Comparison of ENCODE assay signal across 8 cellular contexts in genomic region chr2:97995026-97995733, GRCh38. TPM values are rescaled to one million over a fixed set of nuclear protein-coding genes. Genes with fewer than 3 reads are reported as not detected.
DNase-seq lines count a peak whose midpoint lies in the region; ATAC-seq and TF ChIP-seq lines count a peak whose summit lies in the region.

No MANE protein-coding gene starts in this region.

- peak overlapping the region; percentile 90 to 100 (median 97) for H3K4me3 Mint-ChIP-seq in CD4-positive, alpha-beta memory T cell

- H3K27me3 Mint-ChIP-seq in CD4-positive, alpha-beta memory T cell: no peaks in the 10 kb centered on the region

- peaks cover 0 to 2% of the 10 kb centered on the region in 2 donors for H3K36me3 Mint-ChIP-seq in CD4-positive, alpha-beta memory T cell

- peak overlapping the region; percentile 84 to 98 (median 94) for H3K27ac Mint-ChIP-seq in CD4-positive, alpha-beta memory T cell

- POLR2A ChIA-PET in CD4-positive, alpha-beta memory T cell (lab: Charles Lee; ENCODE audit: partially characterized antibody): interaction anchor here (0.6 to 1.4 kb wide), 3 partner anchors 11 to 1137 kb away, joined by 3 read pairs; no protein-coding TSS in a partner anchor

- H3K27ac ChIP-seq in CD4-positive, alpha-beta memory T cell (ENCODE audit: low read depth, low read length): peak overlapping the region; percentile 89
- H3K27ac ChIP-seq in heart left ventricle (peak overlapping the region; percentile 90 to 98 (median 97)), prostate gland (peak overlapping the region; percentile 93 to 95), vagina (peak overlapping the region; percentile 97)

- no peaks in the 10 kb centered on the region for H3K9me3 ChIP-seq in CD4-positive, alpha-beta memory T cell (ENCODE audit: control insufficient read depth in 1 of 2, low read length in 2 of 2)
- H3K9me3 ChIP-seq in heart left ventricle: no peaks in the 10 kb centered on the region
- no peaks in the 10 kb centered on the region for H3K9me3 ChIP-seq in prostate gland
- no peaks in the 10 kb centered on the region for H3K9me3 ChIP-seq in vagina

- TF ChIP-seq CTCF in heart left ventricle (IDR thresholded peaks at IDR 0.05) (peak in 1 of 12 donors; percentile 13), prostate gland (IDR thresholded peaks at IDR 0.05) (no peak), vagina (IDR thresholded peaks at IDR 0.05) (no peak)

- WGBS in heart left ventricle, 4 donors: 0 to 1% (median 0%) methylated on average over 32 to 81 of the region's 81 CpGs
- WGBS in prostate gland: under 1% methylated on average over 66 of the region's 81 CpGs

- H3K4me1 ChIP-seq in CD4-positive, alpha-beta memory T cell (ENCODE audit: insufficient read depth, low read length): peaks cover 41% of the 10 kb centered on the region
- H3K4me1 ChIP-seq in heart left ventricle (peaks cover 3 to 53% (median 34%) of the 10 kb centered on the region in 12 donors), prostate gland (replicated peaks) (no peaks in the 10 kb centered on the region), vagina (peaks cover 38% of the 10 kb centered on the region)

- no peaks in the 10 kb centered on the region for H3K27me3 ChIP-seq in CD4-positive, alpha-beta memory T cell (ENCODE audit: insufficient read depth, low read length)
- H3K27me3 ChIP-seq in heart left ventricle (no peaks in the 10 kb centered on the region), prostate gland (replicated peaks; ENCODE audit: insufficient read depth) (no peaks in the 10 kb centered on the region), vagina (no peaks in the 10 kb centered on the region)

- ATAC-seq in GM19372 (IDR thresholded peaks at IDR 0.05; ENCODE audit: low read depth, unreplicated experiment): peak; percentile 36
- peak; percentile 31 for ATAC-seq in HG03460 (IDR thresholded peaks at IDR 0.05; ENCODE audit: unreplicated experiment)
- peak in 3 of 4 donors; percentile 1 to 62 (median 60) for ATAC-seq in heart left ventricle

- peaks cover 29 to 52% (median 38%) of the 10 kb centered on the region in 4 donors for H3K4me1 Mint-ChIP-seq in CD4-positive, alpha-beta memory T cell

- DNase-seq in CD4-positive, alpha-beta memory T cell: peak; percentile 63 to 77 (median 66)
- DNase-seq in SIG-M5 (lab: John Stamatoyannopoulos, UW) (peak; percentile 58), heart left ventricle (peak; percentile 50 to 76 (median 53)), prostate gland (ENCODE audit: low spot score) (peak; percentile 31), vagina (ENCODE audit: extremely low spot score in 2 of 2) (no peak)
- peak; percentile 54 for DNase-seq in activated naive CD4-positive, alpha-beta T cell treated with Interleukin-2 at 50 U/mL for 16 hours

- no peaks in the 10 kb centered on the region for H3K36me3 ChIP-seq in CD4-positive, alpha-beta memory T cell (ENCODE audit: insufficient read depth, low read length)
- H3K36me3 ChIP-seq in heart left ventricle (no peaks in the 10 kb centered on the region), prostate gland (no peaks in the 10 kb centered on the region), vagina (no peaks in the 10 kb centered on the region)

- H3K9me3 Mint-ChIP-seq in CD4-positive, alpha-beta memory T cell: no peaks in the 10 kb centered on the region

- H3K4me3 ChIP-seq in CD4-positive, alpha-beta memory T cell (ENCODE audit: low read length in 2 of 2): peak overlapping the region; percentile 69 to 95
- H3K4me3 ChIP-seq in heart left ventricle (peak overlapping the region; percentile 75 to 97 (median 86)), prostate gland (peak overlapping the region; percentile 76 to 86), vagina (peak overlapping the region; percentile 70 to 81)

- TF ChIP-seq POLR2A in heart left ventricle (IDR thresholded peaks at IDR 0.05): no peak
- peak; percentile 37 for TF ChIP-seq POLR2A in prostate gland (IDR thresholded peaks at IDR 0.05)
- no peak for TF ChIP-seq POLR2A in vagina (IDR thresholded peaks at IDR 0.05)

- intact Hi-C loops in CD4-positive, alpha-beta memory T cell (cut with micrococcal nuclease): loop anchor here (5.0 to 10.0 kb wide), 4 partner anchors 280 to 1358 kb away; partner anchors contain the start of genes ACTR1B, KANSL3, LIPT1 and TSGA10
- intact Hi-C loops in heart left ventricle (cut with DNase I): loop anchor here in 9 of 10 donors (2.0 to 10.0 kb wide), 7 partner anchors 128 to 390 kb away; no protein-coding TSS in a partner anchor
- intact Hi-C loops in prostate gland (cut with DNase I): loop anchor here (5.0 to 10.0 kb wide), 2 partner anchors 188 to 330 kb away; partner anchors contain the start of genes ACTR1B and C2orf92
- intact Hi-C loops in vagina (cut with DNase I): no loop called here

- CTCF ChIA-PET in CD4-positive, alpha-beta memory T cell (lab: Charles Lee; ENCODE audit: partially characterized antibody): no interaction called here

RNA-seq across cellular contexts. Expression of gene TMEM131, which starts 0.6 kb away (rescaled TPM):
- total RNA-seq in CD4-positive, alpha-beta memory T cell: 10 to 100 TPM; 47.5 to 47.6 TPM
- 10 to 100 TPM in 1 of 2 donors, 1 to 10 TPM in 1; 6.3 to 15.3 TPM for polyA plus RNA-seq in CD4-positive, alpha-beta memory T cell
- total RNA-seq in heart left ventricle (10 to 100 TPM; 23.7 to 38.3 (median 31.3) TPM), prostate gland (10 to 100 TPM; 40.6 to 42.0 TPM), vagina (35.4 TPM)
- 10 to 100 TPM in 1 of 2 donors, 1 to 10 TPM in 1; 9.3 to 15.3 TPM for polyA plus RNA-seq in heart left ventricle

Comparison
In these comparisons a context has a peak if more than half of its experiments do, and no peak if none do; other contexts are left out.
1. DNase-seq: peak in CD4-positive, alpha-beta memory T cell (5 of 5), SIG-M5 (single experiment), activated naive CD4-positive, alpha-beta T cell treated with Interleukin-2 at 50 U/mL for 16 hours (single experiment), heart left ventricle (5 of 5) and prostate gland (single experiment); none in vagina (0 of 2).
2. Peak in every context shown above with its lines, with median percentiles within 50 percentile points of each other: H3K27ac ChIP-seq, H3K4me3 ChIP-seq and ATAC-seq.